ENCODE assay signal across 10 cellular contexts in genomic region chr11:128629516-128630106, GRCh38. TPM values are rescaled to one million over a fixed set of nuclear protein-coding genes. Genes with fewer than 3 reads are reported as not detected.
DNase-seq lines count a peak whose midpoint lies in the region; ATAC-seq and TF ChIP-seq lines count a peak whose summit lies in the region.
"Had no signal": no experiment of that assay in that cellular context is flagged by ENCODE, and none has a peak within 500 bp of the region (broad histone marks: within the 10 kb centered on the region; RNA-seq: fewer than 3 reads in every experiment).

No MANE protein-coding gene starts in this region.

- no peak for ATAC-seq in activated T-cell treated with anti-CD3 and anti-CD28 coated beads, Interleukin-2, amount 50 U/mL, for 72 hours (replicated peaks in 1 of 2)
- no peak for ATAC-seq in T-cell (replicated peaks in 1 of 4)
- ATAC-seq in HG03439 (IDR thresholded peaks at IDR 0.05; ENCODE audit: unreplicated experiment), result no peak
- ATAC-seq in HG02938 (IDR thresholded peaks at IDR 0.05; ENCODE audit: unreplicated experiment), result no peak

- POLR2A ChIA-PET in T-cell (lab: Charles Lee), result interaction anchor here (0.6 to 1.6 kb wide), 7 partner anchors 104 to 306 kb away, joined by 3 to 23 read pairs (median 3); no protein-coding TSS in a partner anchor

- H3K4me1 ChIP-seq in subcutaneous abdominal adipose tissue (ENCODE audit: control insufficient read depth in 5 of 5, insufficient read depth in 5 of 5, low read length in 5 of 5), result peaks cover 6 to 38% (median 22%) of the 10 kb centered on the region in 5 donors
- H3K4me1 ChIP-seq: breast epithelium had no signal

- CTCF ChIA-PET in T-cell (lab: Charles Lee), result interaction anchor here (0.6 to 7.2 kb wide), 61 partner anchors 9 to 592 kb away, joined by 3 to 109 read pairs (median 6); no protein-coding TSS in a partner anchor

- no peaks in the 10 kb centered on the region for H3K36me3 Mint-ChIP-seq in activated T-cell treated with anti-CD3 and anti-CD28 coated beads, Interleukin-2, amount 50 U/mL, for 72 hours (ENCODE audit: insufficient read depth in 2 of 2)
- no peaks in the 10 kb centered on the region for H3K36me3 Mint-ChIP-seq in T-cell

- no peaks in the 10 kb centered on the region for H3K36me3 ChIP-seq in subcutaneous abdominal adipose tissue (ENCODE audit: control insufficient read depth in 5 of 5, insufficient read depth in 5 of 5, low read length in 5 of 5)
- H3K36me3 ChIP-seq: breast epithelium, SJSA1 had no signal

- H3K9ac ChIP-seq in subcutaneous abdominal adipose tissue (ENCODE audit: low read length in 5 of 5), result no peak overlapping the region

- H3K9me3 Mint-ChIP-seq in activated T-cell treated with anti-CD3 and anti-CD28 coated beads, Interleukin-2, amount 50 U/mL, for 72 hours, result no peaks in the 10 kb centered on the region
- H3K9me3 Mint-ChIP-seq in T-cell, result no peaks in the 10 kb centered on the region

- no peak for DNase-seq in activated T-cell treated with anti-CD3 and anti-CD28 coated beads, Interleukin-2, amount 50 U/mL, for 72 hours
- DNase-seq in activated T-cell treated with anti-CD3 and anti-CD28 coated beads for 4 hours (no peak), T-cell (no peak), fibroblast of peridontal ligament (ENCODE audit: extremely low read depth) (peak; percentile 5), GM20000 (ENCODE audit: low spot score) (no peak)

- peak overlapping the region; percentile 33 for H3K27ac ChIP-seq in subcutaneous abdominal adipose tissue (ENCODE audit: low read depth, low read length)
- H3K27ac ChIP-seq: SJSA1 had no signal

- H3K4me1 Mint-ChIP-seq in activated T-cell treated with anti-CD3 and anti-CD28 coated beads, Interleukin-2, amount 50 U/mL, for 72 hours (ENCODE audit: low read depth), result peaks cover 89% of the 10 kb centered on the region
- peaks cover 75 to 81% (median 77%) of the 10 kb centered on the region in 3 donors for H3K4me1 Mint-ChIP-seq in T-cell

- H3K4me3 ChIP-seq in subcutaneous abdominal adipose tissue (ENCODE audit: low read depth in 1 of 5, low read length in 5 of 5), result no peak overlapping the region
- H3K4me3 ChIP-seq: breast epithelium, SJSA1 had no signal

- H3K27me3 ChIP-seq in subcutaneous abdominal adipose tissue (ENCODE audit: control insufficient read depth in 5 of 5, insufficient read depth in 4 of 5, low read length in 5 of 5), result no peaks in the 10 kb centered on the region
- H3K27me3 ChIP-seq: breast epithelium, SJSA1 had no signal

- TF ChIP-seq CTCF in GM20000 (IDR thresholded peaks at IDR 0.05; ENCODE audit: extremely low read depth, missing control alignments), result no peak

- peak overlapping the region; percentile 96 for H3K27ac Mint-ChIP-seq in activated T-cell treated with anti-CD3 and anti-CD28 coated beads, Interleukin-2, amount 50 U/mL, for 72 hours
- peak overlapping the region; percentile 99 to 100 for H3K27ac Mint-ChIP-seq in T-cell

- H3K27me3 Mint-ChIP-seq in activated T-cell treated with anti-CD3 and anti-CD28 coated beads, Interleukin-2, amount 50 U/mL, for 72 hours (ENCODE audit: low read depth), result no peaks in the 10 kb centered on the region
- peaks cover 0 to under 1% of the 10 kb centered on the region in 2 donors for H3K27me3 Mint-ChIP-seq in T-cell

- H3K9me3 ChIP-seq in subcutaneous abdominal adipose tissue (ENCODE audit: control insufficient read depth in 5 of 5, low read length in 5 of 5), result no peaks in the 10 kb centered on the region
- H3K9me3 ChIP-seq: breast epithelium, SJSA1 had no signal

- H3K4me3 Mint-ChIP-seq in activated T-cell treated with anti-CD3 and anti-CD28 coated beads, Interleukin-2, amount 50 U/mL, for 72 hours, result peak overlapping the region; percentile 80 to 84
- H3K4me3 Mint-ChIP-seq in T-cell, result peak overlapping the region; percentile 46 to 71 (median 70)

RNA-seq across cellular contexts. Expression of gene ETS1, which starts 42.3 kb away (rescaled TPM):
- total RNA-seq in activated T-cell treated with anti-CD3 and anti-CD28 coated beads, Interleukin-2, amount 50 U/mL, for 72 hours, result 100 to 1,000 TPM; 713 to 736 TPM
- total RNA-seq in T-cell, result 1,000 to 10,000 TPM in 1 of 5 donors, 100 to 1,000 TPM in 4; 773 to 1,065 (median 854) TPM
